ENCODE assay signal across 8 cellular contexts in genomic region chr17:42422958-42423712, GRCh38. TPM values are rescaled to one million over a fixed set of nuclear protein-coding genes. Genes with fewer than 3 reads are reported as not detected.
DNase-seq lines count a peak whose midpoint lies in the region; ATAC-seq, FAIRE-seq and TF ChIP-seq lines count a peak whose summit lies in the region.

A gene with protein sequence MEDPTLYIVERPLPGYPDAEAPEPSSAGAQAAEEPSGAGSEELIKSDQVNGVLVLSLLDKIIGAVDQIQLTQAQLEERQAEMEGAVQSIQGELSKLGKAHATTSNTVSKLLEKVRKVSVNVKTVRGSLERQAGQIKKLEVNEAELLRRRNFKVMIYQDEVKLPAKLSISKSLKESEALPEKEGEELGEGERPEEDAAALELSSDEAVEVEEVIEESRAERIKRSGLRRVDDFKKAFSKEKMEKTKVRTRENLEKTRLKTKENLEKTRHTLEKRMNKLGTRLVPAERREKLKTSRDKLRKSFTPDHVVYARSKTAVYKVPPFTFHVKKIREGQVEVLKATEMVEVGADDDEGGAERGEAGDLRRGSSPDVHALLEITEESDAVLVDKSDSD (minus strand): TSS chr17:42423256. CDS start chr17:42423097, 159 bp downstream.

- intact Hi-C loops in prostate gland (cut with DNase I): loop anchor here (2.0 to 10.0 kb wide), 3 partner anchors 34 to 252 kb away; partner anchors contain the start of genes ATP6V0A1 and PLEKHH3

- FAIRE-seq in GM12891 (lab: Jason Lieb, UNC) (no peak), bronchial epithelial cell (lab: Jason Lieb, UNC) (no peak)

- TF ChIP-seq POLR2A in GM12891 (IDR thresholded peaks at IDR 0.05; ENCODE audit: low read depth, low read length): no peak
- TF ChIP-seq POLR2A in prostate gland (IDR thresholded peaks at IDR 0.05): peak; percentile 84

- H2AFZ ChIP-seq in ACC112 (ENCODE audit: low read length, unreplicated experiment): no peak within 1 kb of the TSS

- peaks cover 52% of the 10 kb centered on the region for H3K79me2 ChIP-seq in ACC112 (ENCODE audit: control insufficient read depth, insufficient read depth, low read length, unreplicated experiment)

- H3K36me3 ChIP-seq in ACC112 (ENCODE audit: insufficient read depth, low read length): no peaks in the 10 kb centered on the region
- peaks cover 1% of the 10 kb centered on the region for H3K36me3 ChIP-seq in bronchial epithelial cell (ENCODE audit: control insufficient read depth, insufficient read depth, low read length)
- no peaks in the 10 kb centered on the region for H3K36me3 ChIP-seq in prostate gland

- under 1% methylated on average over 58 of the region's 58 CpGs for WGBS in prostate gland

- ATAC-seq in HG03565 (IDR thresholded peaks at IDR 0.05; ENCODE audit: unreplicated experiment) (no peak), HG02973 (IDR thresholded peaks at IDR 0.05; ENCODE audit: unreplicated experiment) (no peak)

- H3K27ac ChIP-seq in ACC112 (ENCODE audit: low read depth, low read length) (peak within 1 kb of the TSS; percentile 85), prostate gland (peak within 1 kb of the TSS; percentile 93 to 95)

- H3K9me3 ChIP-seq in prostate gland: no peaks in the 10 kb centered on the region

- H3K4me3 ChIP-seq in ACC112 (ENCODE audit: low read depth, low read length) (peak within 1 kb of the TSS; percentile 96), bronchial epithelial cell (ENCODE audit: low read depth, low read length) (peak within 1 kb of the TSS; percentile 94), prostate gland (peak within 1 kb of the TSS; percentile 93 to 96)

- H3K27me3 ChIP-seq in ACC112 (ENCODE audit: insufficient read depth, low read length): no peaks in the 10 kb centered on the region
- no peaks in the 10 kb centered on the region for H3K27me3 ChIP-seq in bronchial epithelial cell (ENCODE audit: control insufficient read depth, insufficient read depth, low read length)
- H3K27me3 ChIP-seq in prostate gland (replicated peaks; ENCODE audit: insufficient read depth): no peaks in the 10 kb centered on the region

- TF ChIP-seq CTCF in bronchial epithelial cell (IDR thresholded peaks at IDR 0.05; ENCODE audit: insufficient read depth, low read length, severe bottlenecking) (no peak), prostate gland (IDR thresholded peaks at IDR 0.05) (peak in 1 of 4 experiments; percentile 16)

- peaks cover 24% of the 10 kb centered on the region for H3K4me1 ChIP-seq in ACC112 (ENCODE audit: control insufficient read depth, insufficient read depth, low read length, unreplicated experiment)
- no peaks in the 10 kb centered on the region for H3K4me1 ChIP-seq in prostate gland (replicated peaks)

- DNase-seq in GM12891 (ENCODE audit: insufficient read length, low spot score) (peak; percentile 57), bronchial epithelial cell (ENCODE audit: low read depth) (peak; percentile 87), iPS DF 19.7 (ENCODE audit: low read depth, low spot score) (peak; percentile 75), prostate gland (ENCODE audit: low spot score) (peak; percentile 99)

TF ChIP-seq in GM12891, 5 proteins besides CTCF, POLR2A, EP300 and RAD21:
- no peak for TF ChIP-seq TAF1 (IDR thresholded peaks at IDR 0.05; ENCODE audit: low read depth, low read length)
- TF ChIP-seq PAX5 (IDR thresholded peaks at IDR 0.05; ENCODE audit: insufficient read depth, low read length, severe bottlenecking): no peak

TF ChIP-seq in PFSK-1, 5 proteins besides CTCF, POLR2A, EP300 and RAD21:
- TF ChIP-seq TAF1 (IDR thresholded peaks at IDR 0.05; ENCODE audit: borderline replicate concordance, insufficient read depth, low read length): peak; percentile 70; the same call in 1 of the 2 replicates
- peak; percentile 29 for TF ChIP-seq FOXP2 (optimal IDR thresholded peaks at IDR 0.05; ENCODE audit: borderline replicate concordance, extremely low read depth, extremely low read length, insufficient read depth)
- TF ChIP-seq POLR2AphosphoS5 (IDR thresholded peaks at IDR 0.05; ENCODE audit: low read depth, low read length): peak; percentile 82; the same call in 1 of the 2 replicates
- TF ChIP-seq SIN3A (IDR thresholded peaks at IDR 0.05; ENCODE audit: borderline replicate concordance, insufficient read depth, low read length): no peak
- peak; percentile 56 to 65; a peak in 2 of 4 replicates for TF ChIP-seq REST (IDR thresholded peaks at IDR 0.05; ENCODE audit: insufficient read depth in 1 of 2, low read depth in 2 of 2, low read length in 2 of 2)

RNA-seq across cellular contexts. Expression of the gene that starts here (rescaled TPM):
- 2.0 TPM for polyA plus RNA-seq in GM12891 (2012; ENCODE audit: low read depth, missing spikeins)
- 52.2 TPM for polyA plus RNA-seq in PFSK-1 (2012; ENCODE audit: insufficient read length, low read depth)
- total RNA-seq in bronchial epithelial cell (126 and 159 TPM in 2 replicates), prostate gland (100 to 1,000 TPM; 214 to 220 TPM)
